In genomic region chr15:74635228-74635627, GRCh38 we compare ENCODE assay signal across 1 cellular context.
TF ChIP-seq lines count a peak whose summit lies in the region.

No MANE protein-coding gene starts in this region.

TF ChIP-seq in HepG2, 621 proteins besides CTCF, POLR2A, EP300 and RAD21 (continued from another document and continues in another):
- TF ChIP-seq, protein P1, sequence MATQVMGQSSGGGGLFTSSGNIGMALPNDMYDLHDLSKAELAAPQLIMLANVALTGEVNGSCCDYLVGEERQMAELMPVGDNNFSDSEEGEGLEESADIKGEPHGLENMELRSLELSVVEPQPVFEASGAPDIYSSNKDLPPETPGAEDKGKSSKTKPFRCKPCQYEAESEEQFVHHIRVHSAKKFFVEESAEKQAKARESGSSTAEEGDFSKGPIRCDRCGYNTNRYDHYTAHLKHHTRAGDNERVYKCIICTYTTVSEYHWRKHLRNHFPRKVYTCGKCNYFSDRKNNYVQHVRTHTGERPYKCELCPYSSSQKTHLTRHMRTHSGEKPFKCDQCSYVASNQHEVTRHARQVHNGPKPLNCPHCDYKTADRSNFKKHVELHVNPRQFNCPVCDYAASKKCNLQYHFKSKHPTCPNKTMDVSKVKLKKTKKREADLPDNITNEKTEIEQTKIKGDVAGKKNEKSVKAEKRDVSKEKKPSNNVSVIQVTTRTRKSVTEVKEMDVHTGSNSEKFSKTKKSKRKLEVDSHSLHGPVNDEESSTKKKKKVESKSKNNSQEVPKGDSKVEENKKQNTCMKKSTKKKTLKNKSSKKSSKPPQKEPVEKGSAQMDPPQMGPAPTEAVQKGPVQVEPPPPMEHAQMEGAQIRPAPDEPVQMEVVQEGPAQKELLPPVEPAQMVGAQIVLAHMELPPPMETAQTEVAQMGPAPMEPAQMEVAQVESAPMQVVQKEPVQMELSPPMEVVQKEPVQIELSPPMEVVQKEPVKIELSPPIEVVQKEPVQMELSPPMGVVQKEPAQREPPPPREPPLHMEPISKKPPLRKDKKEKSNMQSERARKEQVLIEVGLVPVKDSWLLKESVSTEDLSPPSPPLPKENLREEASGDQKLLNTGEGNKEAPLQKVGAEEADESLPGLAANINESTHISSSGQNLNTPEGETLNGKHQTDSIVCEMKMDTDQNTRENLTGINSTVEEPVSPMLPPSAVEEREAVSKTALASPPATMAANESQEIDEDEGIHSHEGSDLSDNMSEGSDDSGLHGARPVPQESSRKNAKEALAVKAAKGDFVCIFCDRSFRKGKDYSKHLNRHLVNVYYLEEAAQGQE (IDR thresholded peaks at IDR 0.05; ENCODE audit: borderline replicate concordance in 1 of 2, low read depth in 1 of 2, low read length in 2 of 2), result no peak
- 0 out of 2 replicates have a peak, but pooled peaks have one; percentile 23 for TF ChIP-seq GATAD2A (CRISPR knock-in tag; IDR thresholded peaks at IDR 0.05)
- TF ChIP-seq TFDP2 (CRISPR knock-in tag; IDR thresholded peaks at IDR 0.05), result 0 out of 2 replicates have a peak, but pooled peaks have one; percentile 16
- no peak for TF ChIP-seq ZNF180 (CRISPR knock-in tag; IDR thresholded peaks at IDR 0.05; ENCODE audit: borderline replicate concordance, low read depth)
- TF ChIP-seq SSRP1 (CRISPR knock-in tag; IDR thresholded peaks at IDR 0.05), result 0 out of 2 replicates have a peak, but pooled peaks have one; percentile 48
- TF ChIP-seq ZNF788 (CRISPR knock-in tag; IDR thresholded peaks at IDR 0.05; ENCODE audit: borderline replicate concordance), result peak; percentile 56; the same call in 1 of the 2 replicates
- no peak for TF ChIP-seq MZF1 (CRISPR knock-in tag; IDR thresholded peaks at IDR 0.05; ENCODE audit: borderline replicate concordance)
- peak; percentile 56; the same call in 1 of the 2 replicates for TF ChIP-seq ZNF772 (CRISPR knock-in tag; IDR thresholded peaks at IDR 0.05)
- peak; percentile 53; the same call in 1 of the 2 replicates for TF ChIP-seq ZFX (CRISPR knock-in tag; IDR thresholded peaks at IDR 0.05; ENCODE audit: low read depth)
- no peak for TF ChIP-seq BCL3 (CRISPR knock-in tag; IDR thresholded peaks at IDR 0.05)
- TF ChIP-seq ZBTB26 (CRISPR knock-in tag; IDR thresholded peaks at IDR 0.05; ENCODE audit: borderline replicate concordance), result 0 out of 2 replicates have a peak, but pooled peaks have one; percentile 35
- TF ChIP-seq HNF1B (CRISPR knock-in tag; IDR thresholded peaks at IDR 0.05), result no peak
- TF ChIP-seq ZNF44 (CRISPR knock-in tag; IDR thresholded peaks at IDR 0.05), result no peak
- no peak for TF ChIP-seq GTF2F1 (IDR thresholded peaks at IDR 0.05; ENCODE audit: low read length)
- TF ChIP-seq, protein P2, sequence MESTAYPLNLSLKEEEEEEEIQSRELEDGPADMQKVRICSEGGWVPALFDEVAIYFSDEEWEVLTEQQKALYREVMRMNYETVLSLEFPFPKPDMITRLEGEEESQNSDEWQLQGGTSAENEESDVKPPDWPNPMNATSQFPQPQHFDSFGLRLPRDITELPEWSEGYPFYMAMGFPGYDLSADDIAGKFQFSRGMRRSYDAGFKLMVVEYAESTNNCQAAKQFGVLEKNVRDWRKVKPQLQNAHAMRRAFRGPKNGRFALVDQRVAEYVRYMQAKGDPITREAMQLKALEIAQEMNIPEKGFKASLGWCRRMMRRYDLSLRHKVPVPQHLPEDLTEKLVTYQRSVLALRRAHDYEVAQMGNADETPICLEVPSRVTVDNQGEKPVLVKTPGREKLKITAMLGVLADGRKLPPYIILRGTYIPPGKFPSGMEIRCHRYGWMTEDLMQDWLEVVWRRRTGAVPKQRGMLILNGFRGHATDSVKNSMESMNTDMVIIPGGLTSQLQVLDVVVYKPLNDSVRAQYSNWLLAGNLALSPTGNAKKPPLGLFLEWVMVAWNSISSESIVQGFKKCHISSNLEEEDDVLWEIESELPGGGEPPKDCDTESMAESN (CRISPR knock-in tag; conservative IDR thresholded peaks at IDR 0.05), result no peak
- TF ChIP-seq KLF11 (CRISPR knock-in tag; IDR thresholded peaks at IDR 0.05), result no peak
- TF ChIP-seq HDAC2 (CRISPR knock-in tag; IDR thresholded peaks at IDR 0.05), result 0 out of 2 replicates have a peak, but pooled peaks have one; percentile 11
- TF ChIP-seq, protein P3, sequence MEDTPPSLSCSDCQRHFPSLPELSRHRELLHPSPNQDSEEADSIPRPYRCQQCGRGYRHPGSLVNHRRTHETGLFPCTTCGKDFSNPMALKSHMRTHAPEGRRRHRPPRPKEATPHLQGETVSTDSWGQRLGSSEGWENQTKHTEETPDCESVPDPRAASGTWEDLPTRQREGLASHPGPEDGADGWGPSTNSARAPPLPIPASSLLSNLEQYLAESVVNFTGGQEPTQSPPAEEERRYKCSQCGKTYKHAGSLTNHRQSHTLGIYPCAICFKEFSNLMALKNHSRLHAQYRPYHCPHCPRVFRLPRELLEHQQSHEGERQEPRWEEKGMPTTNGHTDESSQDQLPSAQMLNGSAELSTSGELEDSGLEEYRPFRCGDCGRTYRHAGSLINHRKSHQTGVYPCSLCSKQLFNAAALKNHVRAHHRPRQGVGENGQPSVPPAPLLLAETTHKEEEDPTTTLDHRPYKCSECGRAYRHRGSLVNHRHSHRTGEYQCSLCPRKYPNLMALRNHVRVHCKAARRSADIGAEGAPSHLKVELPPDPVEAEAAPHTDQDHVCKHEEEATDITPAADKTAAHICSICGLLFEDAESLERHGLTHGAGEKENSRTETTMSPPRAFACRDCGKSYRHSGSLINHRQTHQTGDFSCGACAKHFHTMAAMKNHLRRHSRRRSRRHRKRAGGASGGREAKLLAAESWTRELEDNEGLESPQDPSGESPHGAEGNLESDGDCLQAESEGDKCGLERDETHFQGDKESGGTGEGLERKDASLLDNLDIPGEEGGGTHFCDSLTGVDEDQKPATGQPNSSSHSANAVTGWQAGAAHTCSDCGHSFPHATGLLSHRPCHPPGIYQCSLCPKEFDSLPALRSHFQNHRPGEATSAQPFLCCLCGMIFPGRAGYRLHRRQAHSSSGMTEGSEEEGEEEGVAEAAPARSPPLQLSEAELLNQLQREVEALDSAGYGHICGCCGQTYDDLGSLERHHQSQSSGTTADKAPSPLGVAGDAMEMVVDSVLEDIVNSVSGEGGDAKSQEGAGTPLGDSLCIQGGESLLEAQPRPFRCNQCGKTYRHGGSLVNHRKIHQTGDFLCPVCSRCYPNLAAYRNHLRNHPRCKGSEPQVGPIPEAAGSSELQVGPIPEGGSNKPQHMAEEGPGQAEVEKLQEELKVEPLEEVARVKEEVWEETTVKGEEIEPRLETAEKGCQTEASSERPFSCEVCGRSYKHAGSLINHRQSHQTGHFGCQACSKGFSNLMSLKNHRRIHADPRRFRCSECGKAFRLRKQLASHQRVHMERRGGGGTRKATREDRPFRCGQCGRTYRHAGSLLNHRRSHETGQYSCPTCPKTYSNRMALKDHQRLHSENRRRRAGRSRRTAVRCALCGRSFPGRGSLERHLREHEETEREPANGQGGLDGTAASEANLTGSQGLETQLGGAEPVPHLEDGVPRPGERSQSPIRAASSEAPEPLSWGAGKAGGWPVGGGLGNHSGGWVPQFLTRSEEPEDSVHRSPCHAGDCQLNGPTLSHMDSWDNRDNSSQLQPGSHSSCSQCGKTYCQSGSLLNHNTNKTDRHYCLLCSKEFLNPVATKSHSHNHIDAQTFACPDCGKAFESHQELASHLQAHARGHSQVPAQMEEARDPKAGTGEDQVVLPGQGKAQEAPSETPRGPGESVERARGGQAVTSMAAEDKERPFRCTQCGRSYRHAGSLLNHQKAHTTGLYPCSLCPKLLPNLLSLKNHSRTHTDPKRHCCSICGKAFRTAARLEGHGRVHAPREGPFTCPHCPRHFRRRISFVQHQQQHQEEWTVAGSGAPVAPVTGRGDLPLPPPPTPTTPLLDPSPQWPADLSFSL (CRISPR knock-in tag; IDR thresholded peaks at IDR 0.05), result no peak
- TF ChIP-seq ZNF691 (CRISPR knock-in tag; IDR thresholded peaks at IDR 0.05; ENCODE audit: borderline replicate concordance, low read depth), result no peak
- no peak for TF ChIP-seq MTA1 (CRISPR knock-in tag; IDR thresholded peaks at IDR 0.05; ENCODE audit: borderline replicate concordance)
- TF ChIP-seq ZFP41 (CRISPR knock-in tag; IDR thresholded peaks at IDR 0.05; ENCODE audit: borderline replicate concordance), result no peak
- 0 out of 2 replicates have a peak, but pooled peaks have one; percentile 10 for TF ChIP-seq SAP130 (CRISPR knock-in tag; IDR thresholded peaks at IDR 0.05; ENCODE audit: low read depth)
- TF ChIP-seq, protein P4, sequence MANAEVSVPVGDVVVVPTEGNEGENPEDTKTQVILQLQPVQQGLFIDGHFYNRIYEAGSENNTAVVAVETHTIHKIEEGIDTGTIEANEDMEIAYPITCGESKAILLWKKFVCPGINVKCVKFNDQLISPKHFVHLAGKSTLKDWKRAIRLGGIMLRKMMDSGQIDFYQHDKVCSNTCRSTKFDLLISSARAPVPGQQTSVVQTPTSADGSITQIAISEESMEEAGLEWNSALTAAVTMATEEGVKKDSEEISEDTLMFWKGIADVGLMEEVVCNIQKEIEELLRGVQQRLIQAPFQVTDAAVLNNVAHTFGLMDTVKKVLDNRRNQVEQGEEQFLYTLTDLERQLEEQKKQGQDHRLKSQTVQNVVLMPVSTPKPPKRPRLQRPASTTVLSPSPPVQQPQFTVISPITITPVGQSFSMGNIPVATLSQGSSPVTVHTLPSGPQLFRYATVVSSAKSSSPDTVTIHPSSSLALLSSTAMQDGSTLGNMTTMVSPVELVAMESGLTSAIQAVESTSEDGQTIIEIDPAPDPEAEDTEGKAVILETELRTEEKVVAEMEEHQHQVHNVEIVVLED (CRISPR knock-in tag; IDR thresholded peaks at IDR 0.05; ENCODE audit: borderline replicate concordance), result no peak
- no peak for TF ChIP-seq NKX3-1 (CRISPR knock-in tag; IDR thresholded peaks at IDR 0.05)
- no peak for TF ChIP-seq RXRB (CRISPR knock-in tag; IDR thresholded peaks at IDR 0.05; ENCODE audit: borderline replicate concordance)
- peak; percentile 95 for TF ChIP-seq STAG1 (CRISPR knock-in tag; IDR thresholded peaks at IDR 0.05)
- TF ChIP-seq ZNF225 (CRISPR knock-in tag; IDR thresholded peaks at IDR 0.05), result no peak
- TF ChIP-seq ZNF510 (CRISPR knock-in tag; IDR thresholded peaks at IDR 0.05; ENCODE audit: low read depth), result no peak
- TF ChIP-seq YEATS2 (CRISPR knock-in tag; IDR thresholded peaks at IDR 0.05; ENCODE audit: borderline replicate concordance), result no peak
- TF ChIP-seq ERF (CRISPR knock-in tag; IDR thresholded peaks at IDR 0.05), result 0 out of 2 replicates have a peak, but pooled peaks have one; percentile 34
- peak; percentile 89 for TF ChIP-seq SMC3 (IDR thresholded peaks at IDR 0.05; ENCODE audit: low read length)
- no peak for TF ChIP-seq ZFP82 (CRISPR knock-in tag; IDR thresholded peaks at IDR 0.05; ENCODE audit: borderline replicate concordance)
- TF ChIP-seq ZNF891 (CRISPR knock-in tag; IDR thresholded peaks at IDR 0.05), result peak; percentile 25; the same call in 1 of the 2 replicates
- no peak for TF ChIP-seq CENPT (CRISPR knock-in tag; IDR thresholded peaks at IDR 0.05; ENCODE audit: low read depth)
- TF ChIP-seq ZC3H13 (CRISPR knock-in tag; IDR thresholded peaks at IDR 0.05), result no peak
- TF ChIP-seq ZNF292 (CRISPR knock-in tag; IDR thresholded peaks at IDR 0.05; ENCODE audit: borderline replicate concordance, low read depth), result no peak
- no peak for TF ChIP-seq TEAD2 (CRISPR knock-in tag; IDR thresholded peaks at IDR 0.05)
- TF ChIP-seq, protein P5, sequence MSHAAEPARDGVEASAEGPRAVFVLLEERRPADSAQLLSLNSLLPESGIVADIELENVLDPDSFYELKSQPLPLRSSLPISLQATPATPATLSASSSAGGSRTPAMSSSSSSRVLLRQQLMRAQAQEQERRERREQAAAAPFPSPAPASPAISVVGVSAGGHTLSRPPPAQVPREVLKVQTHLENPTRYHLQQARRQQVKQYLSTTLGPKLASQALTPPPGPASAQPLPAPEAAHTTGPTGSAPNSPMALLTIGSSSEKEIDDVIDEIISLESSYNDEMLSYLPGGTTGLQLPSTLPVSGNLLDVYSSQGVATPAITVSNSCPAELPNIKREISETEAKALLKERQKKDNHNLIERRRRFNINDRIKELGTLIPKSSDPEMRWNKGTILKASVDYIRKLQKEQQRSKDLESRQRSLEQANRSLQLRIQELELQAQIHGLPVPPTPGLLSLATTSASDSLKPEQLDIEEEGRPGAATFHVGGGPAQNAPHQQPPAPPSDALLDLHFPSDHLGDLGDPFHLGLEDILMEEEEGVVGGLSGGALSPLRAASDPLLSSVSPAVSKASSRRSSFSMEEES (CRISPR knock-in tag; IDR thresholded peaks at IDR 0.05), result no peak
